ENCODE assay signal across 16 cellular contexts in genomic region chr1:243902100-243902499, GRCh38. TPM values are rescaled to one million over a fixed set of nuclear protein-coding genes. Genes with fewer than 3 reads are reported as not detected.
DNase-seq lines count a peak whose midpoint lies in the region; ATAC-seq and TF ChIP-seq lines count a peak whose summit lies in the region.
"Had no signal": no experiment of that assay in that cellular context is flagged by ENCODE, and none has a peak within 500 bp of the region (broad histone marks: within the 10 kb centered on the region; RNA-seq: fewer than 3 reads in every experiment).

No MANE protein-coding gene starts in this region.

- no peaks in the 10 kb centered on the region for H3K36me3 Mint-ChIP-seq in Caco-2 (ENCODE audit: insufficient read depth, unreplicated experiment)
- H3K36me3 Mint-ChIP-seq: CD4-positive, alpha-beta memory T cell had no signal

- H3K9ac ChIP-seq in PC-3 (ENCODE audit: low read length) (no peak overlapping the region), liver (ENCODE audit: low read depth in 1 of 2, low read length in 2 of 2) (no peak overlapping the region)

- CTCF ChIA-PET in Caco-2 (lab: Charles Lee) (interaction anchor here (0.8 kb wide), 1 partner anchor 398 kb away, joined by 3 read pairs; no protein-coding TSS in a partner anchor), PC-3 (lab: Charles Lee) (no interaction called here)

- no peaks in the 10 kb centered on the region for H3K9me2 ChIP-seq in PC-3 (replicated peaks; ENCODE audit: low read length)

- peak overlapping the region; percentile 3; the same call in 1 of the 2 replicates for H3K4me2 ChIP-seq in PC-3 (ENCODE audit: low read length)
- H3K4me2 ChIP-seq: A549, GM23338 had no signal

- POLR2A ChIA-PET in Caco-2 (lab: Charles Lee): no interaction called here
- POLR2A ChIA-PET in PC-3 (lab: Charles Lee; ENCODE audit: unreplicated experiment): interaction anchor here (0.6 kb wide), 1 partner anchor 229 kb away, joined by 4 read pairs; no protein-coding TSS in a partner anchor

- H3K4me1 ChIP-seq in Caco-2 (peaks cover 23% of the 10 kb centered on the region), PC-3 (ENCODE audit: insufficient read depth, low read length) (peaks cover 11% of the 10 kb centered on the region), liver (ENCODE audit: control insufficient read depth in 4 of 4, insufficient read depth in 4 of 4, low read length in 3 of 4) (no peaks in the 10 kb centered on the region)
- H3K4me1 ChIP-seq: A549 had no signal

- H3K36me3 ChIP-seq in Caco-2 (ENCODE audit: control insufficient read depth, insufficient read depth, low read length) (no peaks in the 10 kb centered on the region), PC-3 (ENCODE audit: low read depth, low read length) (no peaks in the 10 kb centered on the region), liver (ENCODE audit: control insufficient read depth in 4 of 4, insufficient read depth in 3 of 4, low read depth in 1 of 4, low read length in 3 of 4) (no peaks in the 10 kb centered on the region)
- H3K36me3 ChIP-seq: BE2C had no signal

- H3K27me3 Mint-ChIP-seq in Caco-2 (ENCODE audit: insufficient read depth, unreplicated experiment): no peaks in the 10 kb centered on the region

- H3K79me2 ChIP-seq in PC-3 (ENCODE audit: low read length): no peaks in the 10 kb centered on the region

- H3K27ac Mint-ChIP-seq in Caco-2 (ENCODE audit: unreplicated experiment): peak overlapping the region; percentile 47
- H3K27ac Mint-ChIP-seq: CD4-positive, alpha-beta memory T cell; GM23338; H9 had no signal

- H3K4me3 Mint-ChIP-seq in Caco-2 (ENCODE audit: unreplicated experiment): peak overlapping the region; percentile 64
- H3K4me3 Mint-ChIP-seq: CD4-positive, alpha-beta memory T cell; GM23338; H9 had no signal

- TF ChIP-seq RAD21 in liver (IDR thresholded peaks at IDR 0.05): no peak

- H3F3A ChIP-seq in PC-3 (ENCODE audit: low read length, unreplicated experiment): no peaks in the 10 kb centered on the region

- H3K4me3 ChIP-seq in Caco-2 (ENCODE audit: low read depth, low read length) (no peak overlapping the region), PC-3 (ENCODE audit: low read length) (no peak overlapping the region), liver (ENCODE audit: low read depth in 1 of 3, low read length in 3 of 3) (no peak overlapping the region)
- H3K4me3 ChIP-seq: A549, GM23338 had no signal

- 26% methylated on average over 2 of the region's 2 CpGs for WGBS in liver

- no peak overlapping the region for H2AFZ ChIP-seq in PC-3 (ENCODE audit: low read length)
- H2AFZ ChIP-seq: GM23338 had no signal

- H3K9me3 ChIP-seq in Caco-2 (no peaks in the 10 kb centered on the region), PC-3 (ENCODE audit: low read length) (no peaks in the 10 kb centered on the region), liver (ENCODE audit: control insufficient read depth in 4 of 4, low read length in 3 of 4) (no peaks in the 10 kb centered on the region)
- H3K9me3 ChIP-seq: A549, BE2C had no signal

- H3K27me3 ChIP-seq in Caco-2 (replicated peaks; ENCODE audit: control insufficient read depth, insufficient read depth, low read length) (no peaks in the 10 kb centered on the region), PC-3 (ENCODE audit: low read length) (no peaks in the 10 kb centered on the region), liver (ENCODE audit: control insufficient read depth in 4 of 4, insufficient read depth in 4 of 4, low read length in 3 of 4) (peaks cover 0 to 20% (median 0%) of the 10 kb centered on the region in 4 donors)
- H3K27me3 ChIP-seq: BE2C had no signal

- DNase-seq in Caco-2: peak; percentile 72 to 86
- peak; percentile 89 for DNase-seq in DMS53 (lab: John Stamatoyannopoulos, UW)
- DNase-seq in PC-3: peak; percentile 58
- no peak for DNase-seq in H4 (ENCODE audit: low spot score)
- no peak for DNase-seq in GM13977 (ENCODE audit: low spot score)
- DNase-seq: BE2C; CD4-positive, alpha-beta memory T cell; DMS153; GF-D8; H9 had no signal

- ATAC-seq in PC-3: peak; percentile 92
- no peak for ATAC-seq in GM21390 (IDR thresholded peaks at IDR 0.05; ENCODE audit: unreplicated experiment)
- ATAC-seq in HG03039 (IDR thresholded peaks at IDR 0.05; ENCODE audit: unreplicated experiment): no peak
- ATAC-seq: A549, GM23338 had no signal

- TF ChIP-seq CTCF in Caco-2 (IDR thresholded peaks at IDR 0.05; ENCODE audit: insufficient read depth in 1 of 2, low read depth in 1 of 2, low read length in 1 of 2, severe bottlenecking in 1 of 2, unreplicated experiment in 1 of 2) (no peak), PC-3 (conservative IDR thresholded peaks at IDR 0.05; ENCODE audit: low read depth, low read length) (no peak), liver (IDR thresholded peaks at IDR 0.05; ENCODE audit: low read depth, low read length, missing input control) (no peak), GM13977 (IDR thresholded peaks at IDR 0.05; ENCODE audit: extremely low read depth, insufficient read depth, missing control alignments) (no peak)

- H3K4me1 Mint-ChIP-seq in Caco-2 (ENCODE audit: low read depth, unreplicated experiment): peaks cover 19% of the 10 kb centered on the region
- H3K4me1 Mint-ChIP-seq: CD4-positive, alpha-beta memory T cell; GM23338; H9 had no signal

- H3K27ac ChIP-seq in PC-3 (ENCODE audit: low read length): no peak overlapping the region
- no peak overlapping the region for H3K27ac ChIP-seq in liver (ENCODE audit: low read depth in 1 of 2, low read length in 2 of 2)
- H3K27ac ChIP-seq: A549, C4-2B had no signal

- in situ Hi-C loops in GM13977 (cut with MboI; ENCODE audit: low pct_unique_long_range_greater_than_20kb, low sequenced_read_pairs, unreplicated experiment): no loop called here

- no peaks in the 10 kb centered on the region for H4K20me1 ChIP-seq in PC-3 (ENCODE audit: low read length)

- intact Hi-C loops in Caco-2 (cut with micrococcal nuclease; ENCODE audit: unreplicated experiment) (loop anchor here (1.0 to 2.0 kb wide), 3 partner anchors 42 to 147 kb away; no protein-coding TSS in a partner anchor), PC-3 (cut with micrococcal nuclease) (no loop called here)

- peaks cover 11% of the 10 kb centered on the region for H3K9me3 Mint-ChIP-seq in Caco-2 (ENCODE audit: unreplicated experiment)
- H3K9me3 Mint-ChIP-seq: CD4-positive, alpha-beta memory T cell; GM23338; H9 had no signal

- BruUV-seq in Caco-2 (replicated peaks; lab: Mats Ljungman, UMichigan) (no TSS peak), PC-3 (replicated peaks; lab: Mats Ljungman, UMichigan) (no TSS peak)

TF ChIP-seq in liver, 16 proteins besides CTCF, POLR2A, EP300 and RAD21:
- peak in 1 of 2 donors; percentile 6 for TF ChIP-seq RXRA (IDR thresholded peaks at IDR 0.05)
- no peak for TF ChIP-seq EGR1 (IDR thresholded peaks at IDR 0.05; ENCODE audit: low read depth in 2 of 2)
- TF ChIP-seq GABPA (IDR thresholded peaks at IDR 0.05 in 1 of 2, conservative IDR thresholded peaks at IDR 0.05 in 1 of 2): no peak
- no peak for TF ChIP-seq JUND (IDR thresholded peaks at IDR 0.05)
- TF ChIP-seq FOXA2 (IDR thresholded peaks at IDR 0.05): peak; percentile 44

RNA-seq across cellular contexts. Expression of gene AKT3, which starts 52.1 kb away (rescaled TPM):
- total RNA-seq in Caco-2 (2022) (3.7 and 4.0 TPM in 2 replicates), PC-3 (2014; rRNA removed) (18.7 and 24.6 TPM in 2 replicates), liver (1 to 10 TPM; 3.2 to 7.6 TPM)
- 1 to 10 TPM; 1.7 to 2.4 TPM for polyA plus RNA-seq in liver
- 10.9 and 11.8 TPM in 2 replicates for total RNA-seq in H4 (2014; rRNA removed; shearing (Covaris generic))

Comparison
In these comparisons a context has a peak if more than half of its experiments do, and no peak if none do; other contexts are left out.
1. DNase-seq: peak in Caco-2 (2 of 2), DMS53 (single experiment) and PC-3 (single experiment); none in H4 (single experiment) and GM13977 (single experiment).